In genomic region chr1:94325379-94326302, GRCh38 we compare ENCODE assay signal across 10 cellular contexts.
DNase-seq lines count a peak whose midpoint lies in the region; ATAC-seq, FAIRE-seq and TF ChIP-seq lines count a peak whose summit lies in the region.
"Had no signal": no experiment of that assay in that cellular context is flagged by ENCODE, and none has a peak within 500 bp of the region (broad histone marks: within the 10 kb centered on the region; RNA-seq: fewer than 3 reads in every experiment).

No MANE protein-coding gene starts in this region.

- ATAC-seq in left lung (peak; percentile 64), HG02885 (IDR thresholded peaks at IDR 0.05; ENCODE audit: poor library complexity, unreplicated experiment) (no peak), HG02610 (IDR thresholded peaks at IDR 0.05; ENCODE audit: unreplicated experiment) (no peak)

- FAIRE-seq in HTR-8/SVneo (lab: Jason Lieb, UNC) = peak; percentile 9

- H3K27ac ChIP-seq in 22Rv1 (peak overlapping the region; percentile 89), breast epithelium (peak overlapping the region; percentile 91 to 95), left lung (peak overlapping the region; percentile 22 to 38)

- no peaks in the 10 kb centered on the region for H3K36me3 ChIP-seq in breast epithelium
- no peaks in the 10 kb centered on the region for H3K36me3 ChIP-seq in left lung

- peak; percentile 57 for DNase-seq in HTR-8/SVneo (ENCODE audit: insufficient read length, low spot score)
- DNase-seq in breast epithelium (ENCODE audit: low spot score in 2 of 2) = peak in 1 of 2 donors; percentile 70
- DNase-seq in left lung = no peak
- DNase-seq in retina = no peak
- no peak for DNase-seq in NK-92 (lab: John Stamatoyannopoulos, UW; ENCODE audit: unreplicated experiment)
- DNase-seq: activated naive CD4-positive, alpha-beta T cell; NCI-H2029 had no signal

- H3K9me3 ChIP-seq in breast epithelium = no peaks in the 10 kb centered on the region
- no peaks in the 10 kb centered on the region for H3K9me3 ChIP-seq in left lung

- TF ChIP-seq CTCF in 22Rv1 (IDR thresholded peaks at IDR 0.05) (no peak), breast epithelium (IDR thresholded peaks at IDR 0.05) (no peak), left lung (IDR thresholded peaks at IDR 0.05) (no peak)

- H3K27me3 ChIP-seq in breast epithelium (no peaks in the 10 kb centered on the region), left lung (peaks cover 0 to 4% of the 10 kb centered on the region in 2 donors)

- H3K4me3 ChIP-seq in breast epithelium (peak overlapping the region in 1 of 3 donors; percentile 36), left lung (no peak overlapping the region)

- intact Hi-C loops in breast epithelium (cut with DNase I; ENCODE audit: low total_unique reads) = loop anchor here (10.0 kb wide), 1 partner anchor 71 kb away; no protein-coding TSS in a partner anchor
- intact Hi-C loops in left lung (cut with DNase I) = loop anchor here (5.0 to 10.0 kb wide), 3 partner anchors 88 to 281 kb away; partner anchors contain the start of gene ARHGAP29 (in 1 of the 2)

- H3K4me1 ChIP-seq in breast epithelium (peaks cover 0 to 8% of the 10 kb centered on the region in 2 donors), left lung (peaks cover 7 to 37% of the 10 kb centered on the region in 2 donors)

- TF ChIP-seq POLR2A in breast epithelium (IDR thresholded peaks at IDR 0.05) = no peak

Comparison
In these comparisons a context has a peak if more than half of its experiments do, and no peak if none do; other contexts are left out.
1. H3K27ac ChIP-seq: peak in every context shown above with its lines; median percentile 93 in breast epithelium; 89 in 22Rv1; 30 in left lung.